1 cellular context compared by ENCODE assay signal in the genomic region with DNA sequence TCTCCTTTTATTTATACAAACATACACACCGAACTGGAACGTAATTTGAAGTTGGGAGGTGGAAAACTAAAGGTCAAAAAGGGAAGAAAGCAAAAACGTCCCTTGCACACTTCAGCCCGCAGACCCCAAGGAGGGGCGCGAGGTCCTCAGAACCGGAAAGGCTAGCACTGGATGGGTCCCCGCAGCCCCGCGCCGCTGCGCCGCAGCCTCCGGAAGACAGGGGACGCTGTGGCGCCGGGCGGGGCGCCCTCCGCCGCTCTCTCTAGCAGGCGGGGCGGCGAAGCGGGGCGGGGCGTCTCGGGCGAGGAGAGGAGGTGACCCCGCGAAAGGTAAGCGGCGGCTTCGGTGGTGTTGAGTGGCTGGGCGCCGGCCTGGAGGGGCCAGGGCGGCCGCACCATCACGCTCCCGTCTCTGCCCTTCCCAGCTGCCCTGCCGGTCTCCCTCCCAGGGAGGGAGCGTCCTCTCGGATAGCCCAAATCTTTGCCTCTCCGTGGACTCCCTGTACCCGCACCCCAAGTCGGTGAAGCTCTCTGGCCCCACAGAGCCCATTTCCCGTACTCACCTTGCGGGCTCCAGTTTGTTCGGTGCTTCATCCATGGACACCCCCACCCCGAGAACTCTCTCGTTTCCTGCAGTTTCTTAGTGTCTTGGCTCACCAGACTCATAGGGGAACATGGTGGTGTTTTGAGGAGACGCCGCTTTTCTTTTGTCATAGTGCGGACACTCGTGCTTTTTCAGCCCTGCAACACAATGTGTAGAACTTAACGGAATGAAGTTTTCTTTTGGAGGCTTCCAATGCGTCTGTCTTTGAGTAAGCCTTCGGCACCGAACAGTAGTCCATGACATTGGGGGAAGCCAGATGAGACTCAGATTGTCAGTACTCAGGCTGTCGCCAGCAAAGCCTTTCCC.
TF ChIP-seq lines count a peak whose summit lies in the region.

Gene SMIM8 (plus strand): TSS at position 285 of the 909 bp plus-strand sequence. CDS start 14,444 bp downstream, outside the sequence.

TF ChIP-seq in HepG2, 621 proteins besides CTCF, POLR2A, EP300 and RAD21 (continued from another document and continues in another):
- TF ChIP-seq ZNF280D (CRISPR knock-in tag; IDR thresholded peaks at IDR 0.05) (no peak), HDAC6 (IDR thresholded peaks at IDR 0.05; ENCODE audit: low read depth, low read length) (no peak), ARID2 (CRISPR knock-in tag; IDR thresholded peaks at IDR 0.05; ENCODE audit: borderline replicate concordance) (peak; percentile 82; the same call in 1 of the 2 replicates), LRRFIP1 (CRISPR knock-in tag; conservative IDR thresholded peaks at IDR 0.05) (no peak), ZNF337 (CRISPR knock-in tag; IDR thresholded peaks at IDR 0.05; ENCODE audit: borderline replicate concordance, low read depth) (no peak), ONECUT2 (CRISPR knock-in tag; IDR thresholded peaks at IDR 0.05) (no peak), POLR2AphosphoS5 (IDR thresholded peaks at IDR 0.05; ENCODE audit: low read depth, low read length) (peak; percentile 67), ZNF710 (CRISPR knock-in tag; IDR thresholded peaks at IDR 0.05; ENCODE audit: borderline replicate concordance) (peak; percentile 80), PAXIP1 (CRISPR knock-in tag; conservative IDR thresholded peaks at IDR 0.05) (peak; percentile 41), ZNF335 (CRISPR knock-in tag; IDR thresholded peaks at IDR 0.05) (no peak), SP4 (CRISPR knock-in tag; IDR thresholded peaks at IDR 0.05) (peak; percentile 91), POLR2G (IDR thresholded peaks at IDR 0.05; ENCODE audit: low read depth, low read length) (peak; percentile 86), CREB1 (IDR thresholded peaks at IDR 0.05) (no peak), CREB1 (CRISPR knock-in tag; IDR thresholded peaks at IDR 0.05) (no peak), MLLT10 (CRISPR knock-in tag; IDR thresholded peaks at IDR 0.05) (no peak), CBX1 (IDR thresholded peaks at IDR 0.05; ENCODE audit: low read depth) (peak; percentile 94), ZNF607 (CRISPR knock-in tag; IDR thresholded peaks at IDR 0.05; ENCODE audit: borderline replicate concordance) (peak; percentile 54; the same call in 1 of the 2 replicates), E2F2 (CRISPR knock-in tag; IDR thresholded peaks at IDR 0.05; ENCODE audit: borderline replicate concordance) (0 out of 2 replicates have a peak, but pooled peaks have one; percentile 59), ZFP36L2 (CRISPR knock-in tag; IDR thresholded peaks at IDR 0.05) (no peak)
- TF ChIP-seq, protein P1, sequence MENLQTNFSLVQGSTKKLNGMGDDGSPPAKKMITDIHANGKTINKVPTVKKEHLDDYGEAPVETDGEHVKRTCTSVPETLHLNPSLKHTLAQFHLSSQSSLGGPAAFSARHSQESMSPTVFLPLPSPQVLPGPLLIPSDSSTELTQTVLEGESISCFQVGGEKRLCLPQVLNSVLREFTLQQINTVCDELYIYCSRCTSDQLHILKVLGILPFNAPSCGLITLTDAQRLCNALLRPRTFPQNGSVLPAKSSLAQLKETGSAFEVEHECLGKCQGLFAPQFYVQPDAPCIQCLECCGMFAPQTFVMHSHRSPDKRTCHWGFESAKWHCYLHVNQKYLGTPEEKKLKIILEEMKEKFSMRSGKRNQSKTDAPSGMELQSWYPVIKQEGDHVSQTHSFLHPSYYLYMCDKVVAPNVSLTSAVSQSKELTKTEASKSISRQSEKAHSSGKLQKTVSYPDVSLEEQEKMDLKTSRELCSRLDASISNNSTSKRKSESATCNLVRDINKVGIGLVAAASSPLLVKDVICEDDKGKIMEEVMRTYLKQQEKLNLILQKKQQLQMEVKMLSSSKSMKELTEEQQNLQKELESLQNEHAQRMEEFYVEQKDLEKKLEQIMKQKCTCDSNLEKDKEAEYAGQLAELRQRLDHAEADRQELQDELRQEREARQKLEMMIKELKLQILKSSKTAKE (CRISPR knock-in tag; IDR thresholded peaks at IDR 0.05; ENCODE audit: borderline replicate concordance) = no peak
- TF ChIP-seq, protein P2, sequence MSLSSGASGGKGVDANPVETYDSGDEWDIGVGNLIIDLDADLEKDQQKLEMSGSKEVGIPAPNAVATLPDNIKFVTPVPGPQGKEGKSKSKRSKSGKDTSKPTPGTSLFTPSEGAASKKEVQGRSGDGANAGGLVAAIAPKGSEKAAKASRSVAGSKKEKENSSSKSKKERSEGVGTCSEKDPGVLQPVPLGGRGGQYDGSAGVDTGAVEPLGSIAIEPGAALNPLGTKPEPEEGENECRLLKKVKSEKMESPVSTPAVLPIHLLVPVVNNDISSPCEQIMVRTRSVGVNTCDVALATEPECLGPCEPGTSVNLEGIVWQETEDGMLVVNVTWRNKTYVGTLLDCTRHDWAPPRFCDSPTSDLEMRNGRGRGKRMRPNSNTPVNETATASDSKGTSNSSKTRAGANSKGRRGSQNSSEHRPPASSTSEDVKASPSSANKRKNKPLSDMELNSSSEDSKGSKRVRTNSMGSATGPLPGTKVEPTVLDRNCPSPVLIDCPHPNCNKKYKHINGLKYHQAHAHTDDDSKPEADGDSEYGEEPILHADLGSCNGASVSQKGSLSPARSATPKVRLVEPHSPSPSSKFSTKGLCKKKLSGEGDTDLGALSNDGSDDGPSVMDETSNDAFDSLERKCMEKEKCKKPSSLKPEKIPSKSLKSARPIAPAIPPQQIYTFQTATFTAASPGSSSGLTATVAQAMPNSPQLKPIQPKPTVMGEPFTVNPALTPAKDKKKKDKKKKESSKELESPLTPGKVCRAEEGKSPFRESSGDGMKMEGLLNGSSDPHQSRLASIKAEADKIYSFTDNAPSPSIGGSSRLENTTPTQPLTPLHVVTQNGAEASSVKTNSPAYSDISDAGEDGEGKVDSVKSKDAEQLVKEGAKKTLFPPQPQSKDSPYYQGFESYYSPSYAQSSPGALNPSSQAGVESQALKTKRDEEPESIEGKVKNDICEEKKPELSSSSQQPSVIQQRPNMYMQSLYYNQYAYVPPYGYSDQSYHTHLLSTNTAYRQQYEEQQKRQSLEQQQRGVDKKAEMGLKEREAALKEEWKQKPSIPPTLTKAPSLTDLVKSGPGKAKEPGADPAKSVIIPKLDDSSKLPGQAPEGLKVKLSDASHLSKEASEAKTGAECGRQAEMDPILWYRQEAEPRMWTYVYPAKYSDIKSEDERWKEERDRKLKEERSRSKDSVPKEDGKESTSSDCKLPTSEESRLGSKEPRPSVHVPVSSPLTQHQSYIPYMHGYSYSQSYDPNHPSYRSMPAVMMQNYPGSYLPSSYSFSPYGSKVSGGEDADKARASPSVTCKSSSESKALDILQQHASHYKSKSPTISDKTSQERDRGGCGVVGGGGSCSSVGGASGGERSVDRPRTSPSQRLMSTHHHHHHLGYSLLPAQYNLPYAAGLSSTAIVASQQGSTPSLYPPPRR (CRISPR knock-in tag; IDR thresholded peaks at IDR 0.05; ENCODE audit: borderline replicate concordance) = no peak; the same call in 1 of the 2 replicates
- TF ChIP-seq, protein P3, sequence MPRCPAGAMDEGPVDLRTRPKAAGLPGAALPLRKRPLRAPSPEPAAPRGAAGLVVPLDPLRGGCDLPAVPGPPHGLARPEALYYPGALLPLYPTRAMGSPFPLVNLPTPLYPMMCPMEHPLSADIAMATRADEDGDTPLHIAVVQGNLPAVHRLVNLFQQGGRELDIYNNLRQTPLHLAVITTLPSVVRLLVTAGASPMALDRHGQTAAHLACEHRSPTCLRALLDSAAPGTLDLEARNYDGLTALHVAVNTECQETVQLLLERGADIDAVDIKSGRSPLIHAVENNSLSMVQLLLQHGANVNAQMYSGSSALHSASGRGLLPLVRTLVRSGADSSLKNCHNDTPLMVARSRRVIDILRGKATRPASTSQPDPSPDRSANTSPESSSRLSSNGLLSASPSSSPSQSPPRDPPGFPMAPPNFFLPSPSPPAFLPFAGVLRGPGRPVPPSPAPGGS (CRISPR knock-in tag; IDR thresholded peaks at IDR 0.05) = peak; percentile 85; the same call in 1 of the 2 replicates
- TF ChIP-seq, protein P4, sequence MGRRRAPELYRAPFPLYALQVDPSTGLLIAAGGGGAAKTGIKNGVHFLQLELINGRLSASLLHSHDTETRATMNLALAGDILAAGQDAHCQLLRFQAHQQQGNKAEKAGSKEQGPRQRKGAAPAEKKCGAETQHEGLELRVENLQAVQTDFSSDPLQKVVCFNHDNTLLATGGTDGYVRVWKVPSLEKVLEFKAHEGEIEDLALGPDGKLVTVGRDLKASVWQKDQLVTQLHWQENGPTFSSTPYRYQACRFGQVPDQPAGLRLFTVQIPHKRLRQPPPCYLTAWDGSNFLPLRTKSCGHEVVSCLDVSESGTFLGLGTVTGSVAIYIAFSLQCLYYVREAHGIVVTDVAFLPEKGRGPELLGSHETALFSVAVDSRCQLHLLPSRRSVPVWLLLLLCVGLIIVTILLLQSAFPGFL (CRISPR knock-in tag; IDR thresholded peaks at IDR 0.05) = 0 out of 2 replicates have a peak, but pooled peaks have one; percentile 78
